In genomic region chrX:19350831-19351447, GRCh38 we compare ENCODE assay signal across 8 cellular contexts. TPM values are rescaled to one million over a fixed set of nuclear protein-coding genes. Genes with fewer than 3 reads are reported as not detected.
A peak's percentile ranks its signal among the peaks of the same experiment; 100 is the strongest.
DNase-seq lines count a peak whose midpoint lies in the region; ATAC-seq and FAIRE-seq lines count a peak whose summit lies in the region.

No MANE protein-coding gene starts in this region.

- peaks cover 27 to 52% of the 10 kb centered on the region in 2 experiments for H3K36me3 ChIP-seq in mesenchymal stem cell (ENCODE audit: control insufficient read depth in 1 of 2, insufficient read depth in 2 of 2, low read depth in 1 of 2, low read length in 2 of 2)

- H3K14ac ChIP-seq in mesenchymal stem cell (ENCODE audit: low read length in 2 of 2), result no peak overlapping the region

- no peaks in the 10 kb centered on the region for H3K27me3 Mint-ChIP-seq in T-helper 2 cell treated with Interferon-gamma antibody and Interleukin-4, amounts not matched to agents 5 μg/mL and 100 μg/mL, for 36 hours (ENCODE audit: low read depth)

- no peaks in the 10 kb centered on the region for H3K9me3 Mint-ChIP-seq in T-helper 2 cell treated with Interferon-gamma antibody and Interleukin-4, amounts not matched to agents 5 μg/mL and 100 μg/mL, for 36 hours

- no peak overlapping the region for H3K4ac ChIP-seq in mesenchymal stem cell (ENCODE audit: low read depth in 1 of 2, low read length in 2 of 2)

- H3K4me1 ChIP-seq in mesenchymal stem cell (ENCODE audit: control insufficient read depth, insufficient read depth, low read depth, low read length), result peaks cover 5% of the 10 kb centered on the region

- DNase-seq in CD1c-positive myeloid dendritic cell (ENCODE audit: extremely low spot score), result peak; percentile 68
- no peak for DNase-seq in GM19239 (ENCODE audit: insufficient read length, low spot score)
- no peak for DNase-seq in T-helper 2 cell treated with Interferon-gamma antibody and Interleukin-4, amounts not matched to agents 5 μg/mL and 100 μg/mL, for 36 hours (ENCODE audit: low spot score)
- no peak for DNase-seq in epidermal melanocyte (ENCODE audit: insufficient read length, low spot score)
- DNase-seq in NCI-H2029 (lab: John Stamatoyannopoulos, UW), result no peak
- DNase-seq in NCI-H2107 (lab: John Stamatoyannopoulos, UW), result no peak
- DNase-seq in mesenchymal stem cell, result no peak

- H2BK15ac ChIP-seq in mesenchymal stem cell (ENCODE audit: low read depth, poor library complexity, severe bottlenecking), result no peak overlapping the region

- no peak overlapping the region for H3K18ac ChIP-seq in mesenchymal stem cell (ENCODE audit: low read depth in 1 of 2, low read length in 2 of 2)

- no peak overlapping the region for H3K4me3 ChIP-seq in mesenchymal stem cell (ENCODE audit: insufficient read depth in 1 of 2, low read depth in 1 of 2, low read length in 2 of 2)

- H3K36me3 Mint-ChIP-seq in T-helper 2 cell treated with Interferon-gamma antibody and Interleukin-4, amounts not matched to agents 5 μg/mL and 100 μg/mL, for 36 hours (ENCODE audit: low read depth), result peaks cover 24% of the 10 kb centered on the region

- no peak overlapping the region for H4K91ac ChIP-seq in mesenchymal stem cell (ENCODE audit: low read length)

- H3K27ac ChIP-seq in mesenchymal stem cell (ENCODE audit: low read length, poor library complexity, severe bottlenecking), result no peak overlapping the region

- FAIRE-seq in GM19239 (lab: Jason Lieb, UNC), result peak; percentile 96

- no peaks in the 10 kb centered on the region for H3K27me3 ChIP-seq in mesenchymal stem cell (ENCODE audit: control insufficient read depth in 1 of 2, insufficient read depth in 1 of 2, low read length in 2 of 2)

- H3K9me3 ChIP-seq in mesenchymal stem cell (ENCODE audit: control insufficient read depth, low read length), result no peaks in the 10 kb centered on the region

- peak; percentile 81 for ATAC-seq in HG03039 (IDR thresholded peaks at IDR 0.05; ENCODE audit: unreplicated experiment)

- no peak overlapping the region for H2BK120ac ChIP-seq in mesenchymal stem cell (ENCODE audit: low read depth, low read length)

- H4K8ac ChIP-seq in mesenchymal stem cell (ENCODE audit: low read length), result no peak overlapping the region

- no peak overlapping the region for H2AFZ ChIP-seq in mesenchymal stem cell (ENCODE audit: low read depth, low read length)

- H3K4me2 ChIP-seq in mesenchymal stem cell (ENCODE audit: low read length, poor library complexity, severe bottlenecking), result no peak overlapping the region

- H3K9ac ChIP-seq in mesenchymal stem cell (ENCODE audit: low read length), result no peak overlapping the region

- no peak overlapping the region for H2BK5ac ChIP-seq in mesenchymal stem cell (ENCODE audit: low read depth, low read length, poor library complexity, severe bottlenecking)

- H3K4me3 Mint-ChIP-seq in T-helper 2 cell treated with Interferon-gamma antibody and Interleukin-4, amounts not matched to agents 5 μg/mL and 100 μg/mL, for 36 hours, result no peak overlapping the region

- peaks cover 11% of the 10 kb centered on the region for H3K79me1 ChIP-seq in mesenchymal stem cell (replicated peaks; ENCODE audit: low read length, poor library complexity, severe bottlenecking)

- peaks cover 19% of the 10 kb centered on the region for H3K4me1 Mint-ChIP-seq in T-helper 2 cell treated with Interferon-gamma antibody and Interleukin-4, amounts not matched to agents 5 μg/mL and 100 μg/mL, for 36 hours (ENCODE audit: low read depth)

- WGBS in mesenchymal stem cell, result 91% methylated on average over 3 of the region's 9 CpGs

- no peak overlapping the region for H3K23ac ChIP-seq in mesenchymal stem cell (ENCODE audit: low read length in 2 of 2)

- no peak overlapping the region for H2BK12ac ChIP-seq in mesenchymal stem cell (ENCODE audit: low read length in 2 of 2)

- peak overlapping the region; percentile 57 for H3K27ac Mint-ChIP-seq in T-helper 2 cell treated with Interferon-gamma antibody and Interleukin-4, amounts not matched to agents 5 μg/mL and 100 μg/mL, for 36 hours

- H2AK5ac ChIP-seq in mesenchymal stem cell (ENCODE audit: low read length, severe bottlenecking), result no peak overlapping the region

RNA-seq across cellular contexts. Expression of gene PDHA1, which starts 7.2 kb away (rescaled TPM):
- polyA plus RNA-seq in mesenchymal stem cell (2013, experiment 1 of 2), result 48.3 TPM
- polyA plus RNA-seq in mesenchymal stem cell (2013, experiment 2 of 2), result 50.3 TPM
